ENCODE assay signal across 1 cellular context in the genomic region with DNA sequence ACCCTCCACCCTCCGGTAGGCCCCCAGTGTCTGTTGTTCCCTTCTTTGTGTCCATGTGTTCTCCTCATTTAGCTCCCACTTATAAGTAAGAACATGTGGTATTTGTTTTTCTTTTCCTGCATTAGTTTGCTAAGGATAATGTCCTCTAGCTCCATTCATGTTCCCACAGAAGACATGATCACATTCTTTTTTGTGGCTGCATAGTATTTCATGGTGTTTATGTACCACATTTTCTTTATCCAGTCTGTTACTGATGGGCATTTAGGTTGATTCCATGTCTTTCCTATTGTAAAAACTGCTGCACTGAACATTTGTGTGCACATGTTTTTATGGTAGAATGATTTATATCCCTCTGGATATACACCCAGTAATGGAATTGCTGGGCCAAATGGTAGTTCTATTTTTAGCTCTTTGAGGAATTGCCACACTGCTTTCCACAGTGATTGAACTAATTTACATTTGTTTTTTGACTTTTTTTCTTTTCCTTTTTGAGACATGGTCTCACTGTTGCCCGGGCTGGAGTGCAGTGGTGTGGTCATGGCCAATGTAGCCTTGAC.
TF ChIP-seq lines count a peak whose summit lies in the region.

No MANE protein-coding gene starts in this region.

TF ChIP-seq in K562, 482 proteins besides CTCF, POLR2A, EP300 and RAD21:
- no peak for TF ChIP-seq CHD2 (IDR thresholded peaks at IDR 0.05; ENCODE audit: low read depth, low read length)
- no peak for TF ChIP-seq DNMT1 (IDR thresholded peaks at IDR 0.05)
- TF ChIP-seq ZNF707 (CRISPR knock-in tag; conservative IDR thresholded peaks at IDR 0.05) = no peak
- TF ChIP-seq, protein P1, sequence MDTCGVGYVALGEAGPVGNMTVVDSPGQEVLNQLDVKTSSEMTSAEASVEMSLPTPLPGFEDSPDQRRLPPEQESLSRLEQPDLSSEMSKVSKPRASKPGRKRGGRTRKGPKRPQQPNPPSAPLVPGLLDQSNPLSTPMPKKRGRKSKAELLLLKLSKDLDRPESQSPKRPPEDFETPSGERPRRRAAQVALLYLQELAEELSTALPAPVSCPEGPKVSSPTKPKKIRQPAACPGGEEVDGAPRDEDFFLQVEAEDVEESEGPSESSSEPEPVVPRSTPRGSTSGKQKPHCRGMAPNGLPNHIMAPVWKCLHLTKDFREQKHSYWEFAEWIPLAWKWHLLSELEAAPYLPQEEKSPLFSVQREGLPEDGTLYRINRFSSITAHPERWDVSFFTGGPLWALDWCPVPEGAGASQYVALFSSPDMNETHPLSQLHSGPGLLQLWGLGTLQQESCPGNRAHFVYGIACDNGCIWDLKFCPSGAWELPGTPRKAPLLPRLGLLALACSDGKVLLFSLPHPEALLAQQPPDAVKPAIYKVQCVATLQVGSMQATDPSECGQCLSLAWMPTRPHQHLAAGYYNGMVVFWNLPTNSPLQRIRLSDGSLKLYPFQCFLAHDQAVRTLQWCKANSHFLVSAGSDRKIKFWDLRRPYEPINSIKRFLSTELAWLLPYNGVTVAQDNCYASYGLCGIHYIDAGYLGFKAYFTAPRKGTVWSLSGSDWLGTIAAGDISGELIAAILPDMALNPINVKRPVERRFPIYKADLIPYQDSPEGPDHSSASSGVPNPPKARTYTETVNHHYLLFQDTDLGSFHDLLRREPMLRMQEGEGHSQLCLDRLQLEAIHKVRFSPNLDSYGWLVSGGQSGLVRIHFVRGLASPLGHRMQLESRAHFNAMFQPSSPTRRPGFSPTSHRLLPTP (IDR thresholded peaks at IDR 0.05; ENCODE audit: borderline replicate concordance, extremely low read depth, insufficient read length) = no peak
- peak; percentile 59 for TF ChIP-seq ZNF146 (CRISPR knock-in tag; IDR thresholded peaks at IDR 0.05; ENCODE audit: unreplicated experiment)
